In the genomic region with DNA sequence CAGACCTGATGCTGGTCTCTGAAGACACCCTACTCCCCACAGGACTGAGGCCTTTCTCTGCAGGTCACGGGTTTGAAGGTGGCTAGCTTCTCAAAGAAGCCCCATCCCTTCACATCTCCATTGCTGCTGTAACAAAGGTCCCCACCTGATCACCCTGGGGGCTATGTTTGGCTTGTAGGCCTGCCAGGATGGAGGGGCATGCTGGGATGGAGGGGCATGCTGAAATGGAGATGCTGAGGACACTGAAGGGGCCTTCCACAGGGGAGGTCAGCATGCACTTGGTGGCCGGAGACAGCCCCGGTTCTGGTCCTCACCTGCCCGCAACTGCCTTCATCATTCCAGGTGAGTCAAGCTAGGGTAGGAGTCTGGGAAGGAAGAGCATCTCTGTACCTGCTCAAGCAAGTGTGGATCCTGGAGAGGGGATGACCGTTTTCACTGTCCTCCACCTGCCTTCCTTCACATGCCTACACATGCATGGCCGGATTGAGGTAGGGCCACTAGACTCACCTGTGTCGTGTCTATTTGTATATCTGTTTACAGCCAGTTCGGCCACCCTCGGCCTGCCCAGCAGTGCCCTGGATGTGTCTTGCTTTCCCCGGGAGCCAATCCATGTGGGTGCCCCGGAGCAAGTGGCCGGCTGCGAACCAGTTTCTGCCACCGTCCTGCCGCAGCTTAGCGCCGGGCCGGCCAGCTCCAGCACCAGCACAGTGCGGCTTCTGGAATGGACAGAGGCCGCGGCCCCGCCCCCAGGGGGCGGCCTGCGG, we compare ENCODE assay signal across 8 cellular contexts. TPM values are rescaled to one million over a fixed set of nuclear protein-coding genes. Genes with fewer than 3 reads are reported as not detected.
A peak's percentile ranks its signal among the peaks of the same experiment; 100 is the strongest.
DNase-seq lines count a peak whose midpoint lies in the region; ATAC-seq and TF ChIP-seq lines count a peak whose summit lies in the region.

No MANE protein-coding gene starts in this region.

- WGBS in upper lobe of left lung, 2 donors, result 56 to 67% methylated on average over 7 to 16 of the region's 24 CpGs

- H3K9me3 ChIP-seq in left lung, result no peaks in the 10 kb centered on the region
- H3K9me3 ChIP-seq in upper lobe of left lung, result no peaks in the 10 kb centered on the region

- H3K4me3 ChIP-seq in left lung, result peak overlapping the region; percentile 24 to 57
- peak overlapping the region in 3 of 4 donors; percentile 66 to 74 (median 70) for H3K4me3 ChIP-seq in upper lobe of left lung

- H3K36me3 Mint-ChIP-seq in activated naive CD4-positive, alpha-beta T cell treated with anti-CD3 and anti-CD28 coated beads for 36 hours (ENCODE audit: low read depth), result peaks cover 4% of the 10 kb centered on the region
- H3K36me3 Mint-ChIP-seq in activated naive CD4-positive, alpha-beta T cell treated with anti-CD3 and anti-CD28 coated beads, Interleukin-2, amount 50 U/mL, for 72 hours, result peaks cover 4% of the 10 kb centered on the region in 2 donors
- peaks cover 8% of the 10 kb centered on the region for H3K36me3 Mint-ChIP-seq in activated T-helper 2 cell treated with anti-CD3 and anti-CD28 coated beads, Interferon-gamma antibody, Interleukin-2, Interleukin-4, amounts not matched to agents 10 μg/mL and 5 μg/mL and 100 μg/mL, durations not matched to agents 14 hours and 24 hours and 36 hours (ENCODE audit: low read depth)

- H3K4me3 Mint-ChIP-seq in activated naive CD4-positive, alpha-beta T cell treated with anti-CD3 and anti-CD28 coated beads for 36 hours, result peak overlapping the region; percentile 88
- H3K4me3 Mint-ChIP-seq in activated T-helper 2 cell treated with anti-CD3 and anti-CD28 coated beads, Interferon-gamma antibody, Interleukin-2, Interleukin-4, amounts not matched to agents 10 μg/mL and 5 μg/mL and 100 μg/mL, durations not matched to agents 14 hours and 24 hours and 36 hours (ENCODE audit: low read depth), result peak overlapping the region; percentile 95

- ATAC-seq in activated naive CD4-positive, alpha-beta T cell treated with anti-CD3 and anti-CD28 coated beads, Interleukin-2, amount 50 U/mL, for 72 hours, result no peak
- ATAC-seq in left lung (peak; percentile 2), upper lobe of left lung (ENCODE audit: low FRiP score in 2 of 2) (no peak), GM21447 (IDR thresholded peaks at IDR 0.05; ENCODE audit: unreplicated experiment) (no peak)

- no peak for TF ChIP-seq EP300 in upper lobe of left lung (IDR thresholded peaks at IDR 0.05)

- peak in 2 of 4 donors; percentile 24 to 69 for TF ChIP-seq POLR2A in upper lobe of left lung (IDR thresholded peaks at IDR 0.05)

- no peak for DNase-seq in activated naive CD4-positive, alpha-beta T cell treated with anti-CD3 and anti-CD28 coated beads for 36 hours
- DNase-seq in activated naive CD4-positive, alpha-beta T cell treated with anti-CD3 and anti-CD28 coated beads, Interleukin-2, amount 50 U/mL, for 72 hours (ENCODE audit: low spot score in 2 of 2), result no peak
- DNase-seq in activated T-helper 2 cell treated with anti-CD3 and anti-CD28 coated beads, Interferon-gamma antibody, Interleukin-2, Interleukin-4, amounts not matched to agents 10 μg/mL and 5 μg/mL and 100 μg/mL, durations not matched to agents 14 hours and 24 hours and 36 hours (ENCODE audit: low spot score), result no peak
- DNase-seq in left lung (no peak), upper lobe of left lung (no peak), SW 1271 (lab: John Stamatoyannopoulos, UW) (no peak), NCI-H446 treated with DMSO at 0.1 percent for 48 hours (lab: John Stamatoyannopoulos, UW) (no peak)

- peaks cover 0 to 4% of the 10 kb centered on the region in 2 donors for H3K4me1 ChIP-seq in left lung
- H3K4me1 ChIP-seq in upper lobe of left lung, result peaks cover 6 to 25% (median 9%) of the 10 kb centered on the region in 4 donors

- H3K9me3 Mint-ChIP-seq in activated naive CD4-positive, alpha-beta T cell treated with anti-CD3 and anti-CD28 coated beads for 36 hours, result no peaks in the 10 kb centered on the region
- no peaks in the 10 kb centered on the region for H3K9me3 Mint-ChIP-seq in activated naive CD4-positive, alpha-beta T cell treated with anti-CD3 and anti-CD28 coated beads, Interleukin-2, amount 50 U/mL, for 72 hours
- H3K9me3 Mint-ChIP-seq in activated T-helper 2 cell treated with anti-CD3 and anti-CD28 coated beads, Interferon-gamma antibody, Interleukin-2, Interleukin-4, amounts not matched to agents 10 μg/mL and 5 μg/mL and 100 μg/mL, durations not matched to agents 14 hours and 24 hours and 36 hours, result no peaks in the 10 kb centered on the region

- peak overlapping the region; percentile 24 for H3K27ac Mint-ChIP-seq in activated naive CD4-positive, alpha-beta T cell treated with anti-CD3 and anti-CD28 coated beads for 36 hours
- peak overlapping the region in 1 of 2 donors; percentile 91 for H3K27ac Mint-ChIP-seq in activated naive CD4-positive, alpha-beta T cell treated with anti-CD3 and anti-CD28 coated beads, Interleukin-2, amount 50 U/mL, for 72 hours
- H3K27ac Mint-ChIP-seq in activated T-helper 2 cell treated with anti-CD3 and anti-CD28 coated beads, Interferon-gamma antibody, Interleukin-2, Interleukin-4, amounts not matched to agents 10 μg/mL and 5 μg/mL and 100 μg/mL, durations not matched to agents 14 hours and 24 hours and 36 hours, result no peak overlapping the region

- H3K27me3 ChIP-seq in left lung, result peaks cover 0 to 10% of the 10 kb centered on the region in 2 donors
- no peaks in the 10 kb centered on the region for H3K27me3 ChIP-seq in upper lobe of left lung

- CTCF ChIA-PET in activated naive CD4-positive, alpha-beta T cell treated with anti-CD3 and anti-CD28 coated beads for 36 hours (lab: Charles Lee), result interaction anchor here (1.9 kb wide), 1 partner anchor 64 kb away, joined by 8 read pairs; no protein-coding TSS in a partner anchor

- H3K27me3 Mint-ChIP-seq in activated naive CD4-positive, alpha-beta T cell treated with anti-CD3 and anti-CD28 coated beads for 36 hours (ENCODE audit: low read depth), result peaks cover 8% of the 10 kb centered on the region
- peaks cover 9% of the 10 kb centered on the region for H3K27me3 Mint-ChIP-seq in activated T-helper 2 cell treated with anti-CD3 and anti-CD28 coated beads, Interferon-gamma antibody, Interleukin-2, Interleukin-4, amounts not matched to agents 10 μg/mL and 5 μg/mL and 100 μg/mL, durations not matched to agents 14 hours and 24 hours and 36 hours (ENCODE audit: low read depth)

- H3K36me3 ChIP-seq in left lung, result no peaks in the 10 kb centered on the region
- H3K36me3 ChIP-seq in upper lobe of left lung, result no peaks in the 10 kb centered on the region

- peak overlapping the region; percentile 33 to 53 for H3K27ac ChIP-seq in left lung
- peak overlapping the region; percentile 14 to 75 (median 64) for H3K27ac ChIP-seq in upper lobe of left lung

- H3K4me1 Mint-ChIP-seq in activated naive CD4-positive, alpha-beta T cell treated with anti-CD3 and anti-CD28 coated beads for 36 hours (ENCODE audit: low read depth), result peaks cover 14% of the 10 kb centered on the region
- peaks cover 9% of the 10 kb centered on the region for H3K4me1 Mint-ChIP-seq in activated T-helper 2 cell treated with anti-CD3 and anti-CD28 coated beads, Interferon-gamma antibody, Interleukin-2, Interleukin-4, amounts not matched to agents 10 μg/mL and 5 μg/mL and 100 μg/mL, durations not matched to agents 14 hours and 24 hours and 36 hours (ENCODE audit: low read depth)

- intact Hi-C loops in activated naive CD4-positive, alpha-beta T cell treated with anti-CD3 and anti-CD28 coated beads for 36 hours (cut with micrococcal nuclease), result loop anchor here (1.0 kb wide), 4 partner anchors 21 to 154 kb away; partner anchors contain the start of genes IFT52, MYBL2 and SRSF6
- intact Hi-C loops in activated T-helper 2 cell treated with anti-CD3 and anti-CD28 coated beads, Interferon-gamma antibody, Interleukin-2, Interleukin-4, amounts not matched to agents 10 μg/mL and 5 μg/mL and 100 μg/mL, durations not matched to agents 14 hours and 24 hours and 36 hours (cut with micrococcal nuclease), result loop anchor here (1.0 to 2.0 kb wide), 2 partner anchors 56 to 77 kb away; partner anchors contain the start of genes IFT52 and SRSF6
- intact Hi-C loops in left lung (cut with DNase I), result no loop called here

- TF ChIP-seq CTCF in left lung (IDR thresholded peaks at IDR 0.05), result no peak
- no peak for TF ChIP-seq CTCF in upper lobe of left lung (IDR thresholded peaks at IDR 0.05)

RNA-seq across cellular contexts. Expression of gene L3MBTL1, which starts 6.0 kb away (rescaled TPM):
- total RNA-seq in activated naive CD4-positive, alpha-beta T cell treated with anti-CD3 and anti-CD28 coated beads for 36 hours, result 1 to 10 TPM; 4.7 to 7.3 TPM
- total RNA-seq in activated naive CD4-positive, alpha-beta T cell treated with anti-CD3 and anti-CD28 coated beads, Interleukin-2, amount 50 U/mL, for 72 hours, result 10 to 100 TPM in 1 of 2 donors, 1 to 10 TPM in 1; 9.1 to 15.3 TPM
- 10.5 and 13.8 TPM in 2 replicates for total RNA-seq in activated T-helper 2 cell treated with anti-CD3 and anti-CD28 coated beads, Interferon-gamma antibody, Interleukin-2, Interleukin-4, amounts not matched to agents 10 μg/mL and 5 μg/mL and 100 μg/mL, durations not matched to agents 14 hours and 24 hours and 36 hours
- total RNA-seq in left lung, result 1 to 10 TPM; 8.1 to 8.7 TPM
- 10 to 100 TPM in 3 of 6 donors, 1 to 10 TPM in 3; 4.9 to 50.3 (median 11.3) TPM for total RNA-seq in upper lobe of left lung

RNA-seq across cellular contexts. Expression of gene SGK2, which starts 45.3 kb away (rescaled TPM):
- total RNA-seq in activated naive CD4-positive, alpha-beta T cell treated with anti-CD3 and anti-CD28 coated beads for 36 hours, result under 1 TPM; 0.27 to 0.60 TPM
- under 1 TPM; 0.59 to 0.82 TPM for total RNA-seq in activated naive CD4-positive, alpha-beta T cell treated with anti-CD3 and anti-CD28 coated beads, Interleukin-2, amount 50 U/mL, for 72 hours
- total RNA-seq in activated T-helper 2 cell treated with anti-CD3 and anti-CD28 coated beads, Interferon-gamma antibody, Interleukin-2, Interleukin-4, amounts not matched to agents 10 μg/mL and 5 μg/mL and 100 μg/mL, durations not matched to agents 14 hours and 24 hours and 36 hours, result 0.25 and 0.32 TPM in 2 replicates
- total RNA-seq in left lung (1 to 10 TPM in 1 of 2 donors, under 1 TPM in 1; 0.39 to 1.1 TPM), upper lobe of left lung (1 to 10 TPM in 4 of 6 donors, under 1 TPM in 2; 0.91 to 1.9 (median 1.1) TPM)

RNA-seq across cellular contexts. Expression of gene SRSF6, which starts 55.8 kb away (rescaled TPM):
- total RNA-seq in activated naive CD4-positive, alpha-beta T cell treated with anti-CD3 and anti-CD28 coated beads for 36 hours, result 10 to 100 TPM; 76.0 to 78.2 TPM
- total RNA-seq in activated naive CD4-positive, alpha-beta T cell treated with anti-CD3 and anti-CD28 coated beads, Interleukin-2, amount 50 U/mL, for 72 hours, result 100 to 1,000 TPM; 105 to 159 TPM
- 179 and 187 TPM in 2 replicates for total RNA-seq in activated T-helper 2 cell treated with anti-CD3 and anti-CD28 coated beads, Interferon-gamma antibody, Interleukin-2, Interleukin-4, amounts not matched to agents 10 μg/mL and 5 μg/mL and 100 μg/mL, durations not matched to agents 14 hours and 24 hours and 36 hours
- total RNA-seq in left lung (100 to 1,000 TPM; 134 to 145 TPM), upper lobe of left lung (100 to 1,000 TPM in 1 of 6 donors, 10 to 100 TPM in 5; 48.4 to 147 (median 93.2) TPM)

Comparison
In these comparisons a context has a peak if more than half of its experiments do, and no peak if none do; other contexts are left out.
1. intact Hi-C loops: an anchor here in activated naive CD4-positive, alpha-beta T cell treated with anti-CD3 and anti-CD28 coated beads for 36 hours (1.0 kb wide) and activated T-helper 2 cell treated with anti-CD3 and anti-CD28 coated beads, Interferon-gamma antibody, Interleukin-2, Interleukin-4, amounts not matched to agents 10 μg/mL and 5 μg/mL and 100 μg/mL, durations not matched to agents 14 hours and 24 hours and 36 hours (1.0 to 2.0 kb wide); none called in left lung.